ENCODE assay signal across 8 cellular contexts in the genomic region with DNA sequence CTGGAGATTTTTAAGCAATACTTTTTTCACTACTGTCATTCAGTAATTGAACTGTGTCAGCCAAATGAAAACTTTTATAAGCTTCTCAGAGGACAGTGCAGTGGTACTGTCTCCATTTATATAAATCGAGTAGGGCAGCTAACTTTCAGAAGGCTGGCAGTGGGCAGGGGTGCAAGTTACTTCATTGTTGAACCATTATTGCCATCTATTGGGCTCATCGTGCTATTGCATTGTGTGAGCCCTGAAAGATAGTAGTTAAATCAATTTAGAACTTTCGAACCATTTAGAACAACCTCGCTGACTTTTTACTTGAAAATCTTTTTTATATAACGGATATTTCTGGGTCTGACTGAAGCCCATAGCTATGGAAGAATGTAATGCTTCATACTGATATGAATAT.
DNase-seq lines count a peak whose midpoint lies in the region; ATAC-seq, FAIRE-seq and TF ChIP-seq lines count a peak whose summit lies in the region.

No MANE protein-coding gene starts in this region.

- no peaks in the 10 kb centered on the region for H3K36me3 ChIP-seq in SJSA1
- H3K36me3 ChIP-seq in endothelial cell of umbilical vein (ENCODE audit: control insufficient read depth in 2 of 2, extremely low read depth in 1 of 2, insufficient read depth in 2 of 2, low read length in 2 of 2), result peaks cover 2 to 5% of the 10 kb centered on the region in 2 experiments

- no peak overlapping the region for H2AFZ ChIP-seq in endothelial cell of umbilical vein (ENCODE audit: low read depth, low read length)

- POLR2A ChIA-PET in endothelial cell of umbilical vein (lab: Charles Lee), result no interaction called here

- dilution Hi-C loops in endothelial cell of umbilical vein (cut with MboI; ENCODE audit: extremely low pct_ligation_motif_present, low sequenced_read_pairs), result no loop called here

- H3K27ac ChIP-seq in SJSA1 (no peak overlapping the region), endothelial cell of umbilical vein (ENCODE audit: insufficient read depth, low read depth, low read length) (no peak overlapping the region)

- peak; percentile 69 for FAIRE-seq in endothelial cell of umbilical vein (lab: Jason Lieb, UNC)

- H3K9ac ChIP-seq in endothelial cell of umbilical vein (replicated peaks; ENCODE audit: extremely low read depth, insufficient read depth, low read length), result no peak overlapping the region

- intact Hi-C loops in endothelial cell of umbilical vein (cut with micrococcal nuclease), result loop anchor here (1.0 to 10.0 kb wide), 5 partner anchors 186 to 1896 kb away; a partner anchor contains a TSS

- no peaks in the 10 kb centered on the region for H3K9me1 ChIP-seq in endothelial cell of umbilical vein (replicated peaks; ENCODE audit: control insufficient read depth, extremely low read depth, insufficient read depth, low read length)

- H3K9me3 ChIP-seq in SJSA1 (replicated peaks), result no peaks in the 10 kb centered on the region
- H3K9me3 ChIP-seq in endothelial cell of umbilical vein (replicated peaks; ENCODE audit: control insufficient read depth, insufficient read depth, low read length), result no peaks in the 10 kb centered on the region

- no peaks in the 10 kb centered on the region for H4K20me1 ChIP-seq in endothelial cell of umbilical vein (replicated peaks; ENCODE audit: control insufficient read depth, extremely low read depth, insufficient read depth, low read length)

- peak; percentile 78 for ATAC-seq in GM18511 (IDR thresholded peaks at IDR 0.05; ENCODE audit: unreplicated experiment)

- peak; percentile 66 to 68 for TF ChIP-seq CTCF in endothelial cell of umbilical vein (IDR thresholded peaks at IDR 0.05; ENCODE audit: extremely low read depth in 1 of 2, insufficient read depth in 1 of 2, low read depth in 1 of 2, low read length in 2 of 2)

- TF ChIP-seq POLR2A in endothelial cell of umbilical vein (IDR thresholded peaks at IDR 0.05; ENCODE audit: low read depth, low read length), result no peak

- no TSS peak for BruUV-seq in endothelial cell of umbilical vein (replicated peaks; lab: Mats Ljungman, UMichigan)

- H3K4me2 ChIP-seq in endothelial cell of umbilical vein (ENCODE audit: insufficient read depth, low read length), result no peak overlapping the region

- H3K27me3 ChIP-seq in SJSA1 (replicated peaks) (no peaks in the 10 kb centered on the region), endothelial cell of umbilical vein (ENCODE audit: control insufficient read depth in 2 of 2, insufficient read depth in 2 of 2, low read length in 2 of 2) (no peaks in the 10 kb centered on the region)

- DNase-seq in AML-193 (lab: John Stamatoyannopoulos, UW), result peak; percentile 52 to 56
- peak; percentile 25 for DNase-seq in NCI-H1048 (lab: John Stamatoyannopoulos, UW)
- peak; percentile 52 to 60 for DNase-seq in SJSA1 (ENCODE audit: low read depth in 1 of 2, low spot score in 2 of 2)
- DNase-seq in endothelial cell of umbilical vein (ENCODE audit: low read depth, low spot score), result peak; percentile 72
- DNase-seq in mucosa of gallbladder (ENCODE audit: low spot score), result peak; percentile 38
- DNase-seq in OCI-M2 (lab: John Stamatoyannopoulos, UW; ENCODE audit: unreplicated experiment), result no peak
- no peak for DNase-seq in SKM-1 (lab: John Stamatoyannopoulos, UW; ENCODE audit: unreplicated experiment)

- H3K4me3 ChIP-seq in SJSA1, result no peak overlapping the region
- H3K4me3 ChIP-seq in endothelial cell of umbilical vein (replicated peaks in 1 of 3; ENCODE audit: insufficient read depth in 1 of 3, low read depth in 1 of 3, low read length in 3 of 3), result no peak overlapping the region

- H3K79me2 ChIP-seq in endothelial cell of umbilical vein (ENCODE audit: control insufficient read depth, insufficient read depth, low read length), result no peaks in the 10 kb centered on the region

- H3K4me1 ChIP-seq in SJSA1 (replicated peaks) (no peaks in the 10 kb centered on the region), endothelial cell of umbilical vein (ENCODE audit: control insufficient read depth, extremely low read depth, insufficient read depth, low read length) (no peaks in the 10 kb centered on the region)

- CTCF ChIA-PET in endothelial cell of umbilical vein (lab: Charles Lee), result interaction anchor here (0.6 to 8.2 kb wide), 58 partner anchors 9 to 1435 kb away, joined by 3 to 531 read pairs (median 6); a partner anchor contains a TSS

TF ChIP-seq in endothelial cell of umbilical vein, 7 proteins besides CTCF, POLR2A, EP300 and RAD21:
- TF ChIP-seq MYC (IDR thresholded peaks at IDR 0.05; ENCODE audit: low read depth, low read length) (no peak), JUN (IDR thresholded peaks at IDR 0.05; ENCODE audit: borderline replicate concordance, insufficient read depth, insufficient read length, low read depth) (no peak), POLR2AphosphoS5 (IDR thresholded peaks at IDR 0.05; ENCODE audit: insufficient read depth, low read depth, low read length) (no peak), EZH2 (IDR thresholded peaks at IDR 0.05; ENCODE audit: borderline replicate concordance, low read depth, low read length, severe bottlenecking) (no peak), GATA2 (IDR thresholded peaks at IDR 0.05; ENCODE audit: insufficient read depth, insufficient read length, low read depth, low read length) (no peak)
- TF ChIP-seq, protein P1, sequence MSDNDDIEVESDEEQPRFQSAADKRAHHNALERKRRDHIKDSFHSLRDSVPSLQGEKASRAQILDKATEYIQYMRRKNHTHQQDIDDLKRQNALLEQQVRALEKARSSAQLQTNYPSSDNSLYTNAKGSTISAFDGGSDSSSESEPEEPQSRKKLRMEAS (IDR thresholded peaks at IDR 0.05; ENCODE audit: insufficient read depth, insufficient read length), result no peak

Comparison
In these comparisons a context has a peak if more than half of its experiments do, and no peak if none do; other contexts are left out.
1. DNase-seq: peak in AML-193 (2 of 2), NCI-H1048 (single experiment), SJSA1 (2 of 2), endothelial cell of umbilical vein (single experiment) and mucosa of gallbladder (single experiment); none in OCI-M2 (single experiment) and SKM-1 (single experiment).